ENCODE assay signal across 2 cellular contexts in genomic region chr7:28433039-28433438, GRCh38.
TF ChIP-seq lines count a peak whose summit lies in the region.

No MANE protein-coding gene starts in this region.

TF ChIP-seq in HEK293, 187 proteins besides CTCF, POLR2A, EP300 and RAD21 (continued from another document):
- no peak for TF ChIP-seq RBAK (tag by site-specific recombination; IDR thresholded peaks at IDR 0.05)
- TF ChIP-seq ZNF560 (tag by site-specific recombination; IDR thresholded peaks at IDR 0.05; ENCODE audit: borderline replicate concordance): no peak
- TF ChIP-seq ZNF549 (tag by site-specific recombination; IDR thresholded peaks at IDR 0.05): no peak
- no peak for TF ChIP-seq ZNF585B (tag by site-specific recombination; IDR thresholded peaks at IDR 0.05)
- no peak for TF ChIP-seq OVOL3 (tag by site-specific recombination; IDR thresholded peaks at IDR 0.05)
- no peak for TF ChIP-seq ZNF169 (tag by site-specific recombination; IDR thresholded peaks at IDR 0.05)
- no peak for TF ChIP-seq ZNF660 (tag by site-specific recombination; IDR thresholded peaks at IDR 0.05)
- no peak for TF ChIP-seq ZNF266 (tag by site-specific recombination; IDR thresholded peaks at IDR 0.05; ENCODE audit: low read depth)
- no peak for TF ChIP-seq ZNF292 (tag by site-specific recombination; IDR thresholded peaks at IDR 0.05; ENCODE audit: borderline replicate concordance, low read depth)
TF ChIP-seq in HEK293: peak in this region for 0.

TF ChIP-seq in K562, 482 proteins besides CTCF, POLR2A, EP300 and RAD21 (continued from another document):
- TF ChIP-seq CEBPG (CRISPR knock-in tag; IDR thresholded peaks at IDR 0.05) (no peak), CEBPG (tag; conservative IDR thresholded peaks at IDR 0.05 in 1 of 2, IDR thresholded peaks at IDR 0.05 in 1 of 2) (peak in 1 of 2 experiments; percentile 26; a peak in 1 of 4 replicates), MCM2 (IDR thresholded peaks at IDR 0.05; ENCODE audit: low read depth) (no peak), ZBTB34 (CRISPR knock-in tag; IDR thresholded peaks at IDR 0.05) (no peak), BRF1 (IDR thresholded peaks at IDR 0.05; ENCODE audit: borderline replicate concordance, extremely low read depth, insufficient read length) (no peak), ATF3 (IDR thresholded peaks at IDR 0.05) (peak; percentile 14; the same call in 1 of the 2 replicates), ATF3 (CRISPR knock-in tag; conservative IDR thresholded peaks at IDR 0.05) (no peak), NCOA6 (IDR thresholded peaks at IDR 0.05) (no peak), THRB (CRISPR knock-in tag; conservative IDR thresholded peaks at IDR 0.05) (no peak), CREB1 (IDR thresholded peaks at IDR 0.05) (no peak), CREB1 (CRISPR knock-in tag; IDR thresholded peaks at IDR 0.05) (no peak), CHD7 (IDR thresholded peaks at IDR 0.05; ENCODE audit: low read depth, low read length) (no peak)
